ENCODE assay signal across 1 cellular context in genomic region chr5:150358261-150359095, GRCh38.
A peak's percentile ranks its signal among the peaks of the same experiment; 100 is the strongest.
TF ChIP-seq lines count a peak whose summit lies in the region.

No MANE protein-coding gene starts in this region.

TF ChIP-seq in HepG2, 621 proteins besides CTCF, POLR2A, EP300 and RAD21 (continued from another document):
- TF ChIP-seq TMF1 (CRISPR knock-in tag; IDR thresholded peaks at IDR 0.05; ENCODE audit: low read depth) (no peak), CHCHD3 (CRISPR knock-in tag; IDR thresholded peaks at IDR 0.05) (no peak), SKIL (CRISPR knock-in tag; IDR thresholded peaks at IDR 0.05; ENCODE audit: borderline replicate concordance) (no peak), ZBTB1 (CRISPR knock-in tag; IDR thresholded peaks at IDR 0.05; ENCODE audit: borderline replicate concordance) (no peak), ETS1 (CRISPR knock-in tag; IDR thresholded peaks at IDR 0.05) (no peak), ZNF660 (CRISPR knock-in tag; IDR thresholded peaks at IDR 0.05; ENCODE audit: borderline replicate concordance, low read depth) (no peak), FOXA1 (IDR thresholded peaks at IDR 0.05) (no peak), FOXA1 (CRISPR knock-in tag; IDR thresholded peaks at IDR 0.05) (peak; percentile 83), ZFP1 (CRISPR knock-in tag; IDR thresholded peaks at IDR 0.05) (no peak), SALL1 (CRISPR knock-in tag; IDR thresholded peaks at IDR 0.05) (no peak), FOXP1 (IDR thresholded peaks at IDR 0.05) (no peak), FOXP1 (CRISPR knock-in tag; IDR thresholded peaks at IDR 0.05) (no peak), RFX5 (IDR thresholded peaks at IDR 0.05; ENCODE audit: low read depth, low read length) (no peak), ZNF263 (CRISPR knock-in tag; IDR thresholded peaks at IDR 0.05) (0 out of 2 replicates have a peak, but pooled peaks have one; percentile 1), ASH2L (IDR thresholded peaks at IDR 0.05; ENCODE audit: insufficient read length, low read depth, low read length) (no peak), ZNF33A (CRISPR knock-in tag; IDR thresholded peaks at IDR 0.05; ENCODE audit: borderline replicate concordance) (no peak), ZMYM2 (CRISPR knock-in tag; IDR thresholded peaks at IDR 0.05) (0 out of 2 replicates have a peak, but pooled peaks have one; percentile 19), REST (IDR thresholded peaks at IDR 0.05; ENCODE audit: borderline replicate concordance in 1 of 2, low read depth in 1 of 2, low read length in 2 of 2) (no peak), ZNF282 (IDR thresholded peaks at IDR 0.05; ENCODE audit: partially characterized antibody) (no peak), ZFP62 (CRISPR knock-in tag; IDR thresholded peaks at IDR 0.05) (no peak), FOXO4 (CRISPR knock-in tag; conservative IDR thresholded peaks at IDR 0.05) (no peak), ATAD3A (CRISPR knock-in tag; IDR thresholded peaks at IDR 0.05) (no peak), MAX (IDR thresholded peaks at IDR 0.05) (peak; percentile 19; the same call in 1 of the 2 replicates), SMAD1 (CRISPR knock-in tag; IDR thresholded peaks at IDR 0.05; ENCODE audit: borderline replicate concordance, low read depth) (no peak), SMC3 (IDR thresholded peaks at IDR 0.05; ENCODE audit: low read length) (no peak), DR1 (CRISPR knock-in tag; IDR thresholded peaks at IDR 0.05) (no peak), MTF1 (CRISPR knock-in tag; IDR thresholded peaks at IDR 0.05) (no peak), ZNF17 (CRISPR knock-in tag; IDR thresholded peaks at IDR 0.05) (no peak), ZNF607 (CRISPR knock-in tag; IDR thresholded peaks at IDR 0.05; ENCODE audit: borderline replicate concordance) (no peak), ZNF276 (CRISPR knock-in tag; IDR thresholded peaks at IDR 0.05; ENCODE audit: low read depth) (no peak), ZNF605 (CRISPR knock-in tag; IDR thresholded peaks at IDR 0.05) (no peak), NBN (conservative IDR thresholded peaks at IDR 0.05) (no peak), FOXP4 (CRISPR knock-in tag; IDR thresholded peaks at IDR 0.05) (0 out of 2 replicates have a peak, but pooled peaks have one; percentile 24), EHMT2 (IDR thresholded peaks at IDR 0.05; ENCODE audit: borderline replicate concordance, low read depth, low read length) (no peak), SNAPC2 (CRISPR knock-in tag; IDR thresholded peaks at IDR 0.05) (no peak), ZBTB20 (CRISPR knock-in tag; IDR thresholded peaks at IDR 0.05; ENCODE audit: borderline replicate concordance, low read depth) (no peak), ZFP36 (IDR thresholded peaks at IDR 0.05; ENCODE audit: borderline replicate concordance, low read depth, low read length, partially characterized antibody) (no peak), SP5 (CRISPR knock-in tag; IDR thresholded peaks at IDR 0.05; ENCODE audit: borderline replicate concordance, low read depth) (peak; percentile 59), ZNF841 (CRISPR knock-in tag; IDR thresholded peaks at IDR 0.05; ENCODE audit: borderline replicate concordance) (no peak), PAXIP1 (CRISPR knock-in tag; conservative IDR thresholded peaks at IDR 0.05) (peak; percentile 32; the same call in 1 of the 2 replicates), HES4 (CRISPR knock-in tag; IDR thresholded peaks at IDR 0.05; ENCODE audit: borderline replicate concordance) (no peak), ZNF724P (CRISPR knock-in tag; IDR thresholded peaks at IDR 0.05; ENCODE audit: borderline replicate concordance) (0 out of 2 replicates have a peak, but pooled peaks have one; percentile 15), HOXA5 (CRISPR knock-in tag; IDR thresholded peaks at IDR 0.05) (no peak), ZNF710 (CRISPR knock-in tag; IDR thresholded peaks at IDR 0.05; ENCODE audit: borderline replicate concordance) (peak; percentile 49; the same call in 1 of the 2 replicates), ADNP (CRISPR knock-in tag; IDR thresholded peaks at IDR 0.05) (0 out of 2 replicates have a peak, but pooled peaks have one; percentile 54), ZNF580 (CRISPR knock-in tag; IDR thresholded peaks at IDR 0.05; ENCODE audit: borderline replicate concordance, low read depth) (no peak), MED8 (CRISPR knock-in tag; IDR thresholded peaks at IDR 0.05; ENCODE audit: insufficient replicate concordance) (no peak)
